1 cellular context compared by ENCODE assay signal in the genomic region with DNA sequence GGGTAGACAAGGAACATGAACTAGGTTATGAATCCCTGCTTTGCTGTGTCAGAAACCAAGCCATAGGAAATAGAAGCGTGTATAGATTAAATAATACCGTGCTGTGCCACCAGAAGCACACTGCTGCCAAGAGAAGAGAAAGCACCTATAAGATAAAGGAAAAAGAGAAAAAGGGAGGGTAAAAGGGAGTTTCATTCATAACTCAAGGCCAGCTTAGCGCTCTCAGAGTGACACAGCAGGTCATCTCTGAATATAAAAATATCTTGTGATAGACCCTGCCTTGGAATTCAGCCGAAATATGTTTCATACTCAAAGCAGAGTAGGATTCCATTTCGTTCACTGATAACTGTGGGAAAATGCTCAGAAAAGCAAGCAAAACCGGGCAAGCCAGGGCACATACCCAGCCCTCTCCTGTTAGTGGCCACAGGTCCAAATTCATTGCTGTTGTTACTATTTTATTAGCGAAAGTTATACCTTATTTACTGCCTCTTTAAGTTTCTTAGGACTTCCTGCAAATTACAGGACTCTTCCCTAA.
TF ChIP-seq lines count a peak whose summit lies in the region.

No MANE protein-coding gene starts in this region.

TF ChIP-seq in SK-N-SH, 30 proteins besides CTCF, POLR2A, EP300 and RAD21 (continued from another document):
- TF ChIP-seq, protein P1, sequence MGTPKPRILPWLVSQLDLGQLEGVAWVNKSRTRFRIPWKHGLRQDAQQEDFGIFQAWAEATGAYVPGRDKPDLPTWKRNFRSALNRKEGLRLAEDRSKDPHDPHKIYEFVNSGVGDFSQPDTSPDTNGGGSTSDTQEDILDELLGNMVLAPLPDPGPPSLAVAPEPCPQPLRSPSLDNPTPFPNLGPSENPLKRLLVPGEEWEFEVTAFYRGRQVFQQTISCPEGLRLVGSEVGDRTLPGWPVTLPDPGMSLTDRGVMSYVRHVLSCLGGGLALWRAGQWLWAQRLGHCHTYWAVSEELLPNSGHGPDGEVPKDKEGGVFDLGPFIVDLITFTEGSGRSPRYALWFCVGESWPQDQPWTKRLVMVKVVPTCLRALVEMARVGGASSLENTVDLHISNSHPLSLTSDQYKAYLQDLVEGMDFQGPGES (IDR thresholded peaks at IDR 0.05; ENCODE audit: low read depth, low read length) = no peak
- TF ChIP-seq GATA2 (CRISPR knock-in tag; IDR thresholded peaks at IDR 0.05) (no peak), YY1 (IDR thresholded peaks at IDR 0.05; ENCODE audit: low read depth) (no peak), MXI1 (IDR thresholded peaks at IDR 0.05; ENCODE audit: low read depth, low read length) (no peak), NFIC (IDR thresholded peaks at IDR 0.05; ENCODE audit: borderline replicate concordance) (no peak), TAF1 (IDR thresholded peaks at IDR 0.05; ENCODE audit: borderline replicate concordance, low read depth, low read length) (no peak), FOXM1 (IDR thresholded peaks at IDR 0.05; ENCODE audit: low read depth) (no peak), FOSL2 (IDR thresholded peaks at IDR 0.05; ENCODE audit: borderline replicate concordance, low read depth) (no peak), EZH2phosphoT487 (IDR thresholded peaks at IDR 0.05; ENCODE audit: borderline replicate concordance, low read depth) (no peak), MEF2A (IDR thresholded peaks at IDR 0.05; ENCODE audit: borderline replicate concordance, low read depth) (no peak)
- TF ChIP-seq, protein P2, sequence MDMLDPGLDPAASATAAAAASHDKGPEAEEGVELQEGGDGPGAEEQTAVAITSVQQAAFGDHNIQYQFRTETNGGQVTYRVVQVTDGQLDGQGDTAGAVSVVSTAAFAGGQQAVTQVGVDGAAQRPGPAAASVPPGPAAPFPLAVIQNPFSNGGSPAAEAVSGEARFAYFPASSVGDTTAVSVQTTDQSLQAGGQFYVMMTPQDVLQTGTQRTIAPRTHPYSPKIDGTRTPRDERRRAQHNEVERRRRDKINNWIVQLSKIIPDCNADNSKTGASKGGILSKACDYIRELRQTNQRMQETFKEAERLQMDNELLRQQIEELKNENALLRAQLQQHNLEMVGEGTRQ (IDR thresholded peaks at IDR 0.05; ENCODE audit: borderline replicate concordance, low read depth, low read length) = no peak
- TF ChIP-seq, protein P3, sequence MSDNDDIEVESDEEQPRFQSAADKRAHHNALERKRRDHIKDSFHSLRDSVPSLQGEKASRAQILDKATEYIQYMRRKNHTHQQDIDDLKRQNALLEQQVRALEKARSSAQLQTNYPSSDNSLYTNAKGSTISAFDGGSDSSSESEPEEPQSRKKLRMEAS (IDR thresholded peaks at IDR 0.05; ENCODE audit: low read depth) = no peak
- TF ChIP-seq, protein P4, sequence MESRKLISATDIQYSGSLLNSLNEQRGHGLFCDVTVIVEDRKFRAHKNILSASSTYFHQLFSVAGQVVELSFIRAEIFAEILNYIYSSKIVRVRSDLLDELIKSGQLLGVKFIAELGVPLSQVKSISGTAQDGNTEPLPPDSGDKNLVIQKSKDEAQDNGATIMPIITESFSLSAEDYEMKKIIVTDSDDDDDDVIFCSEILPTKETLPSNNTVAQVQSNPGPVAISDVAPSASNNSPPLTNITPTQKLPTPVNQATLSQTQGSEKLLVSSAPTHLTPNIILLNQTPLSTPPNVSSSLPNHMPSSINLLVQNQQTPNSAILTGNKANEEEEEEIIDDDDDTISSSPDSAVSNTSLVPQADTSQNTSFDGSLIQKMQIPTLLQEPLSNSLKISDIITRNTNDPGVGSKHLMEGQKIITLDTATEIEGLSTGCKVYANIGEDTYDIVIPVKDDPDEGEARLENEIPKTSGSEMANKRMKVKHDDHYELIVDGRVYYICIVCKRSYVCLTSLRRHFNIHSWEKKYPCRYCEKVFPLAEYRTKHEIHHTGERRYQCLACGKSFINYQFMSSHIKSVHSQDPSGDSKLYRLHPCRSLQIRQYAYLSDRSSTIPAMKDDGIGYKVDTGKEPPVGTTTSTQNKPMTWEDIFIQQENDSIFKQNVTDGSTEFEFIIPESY (IDR thresholded peaks at IDR 0.05; ENCODE audit: borderline replicate concordance, low read depth) = no peak
- TF ChIP-seq, protein P5, sequence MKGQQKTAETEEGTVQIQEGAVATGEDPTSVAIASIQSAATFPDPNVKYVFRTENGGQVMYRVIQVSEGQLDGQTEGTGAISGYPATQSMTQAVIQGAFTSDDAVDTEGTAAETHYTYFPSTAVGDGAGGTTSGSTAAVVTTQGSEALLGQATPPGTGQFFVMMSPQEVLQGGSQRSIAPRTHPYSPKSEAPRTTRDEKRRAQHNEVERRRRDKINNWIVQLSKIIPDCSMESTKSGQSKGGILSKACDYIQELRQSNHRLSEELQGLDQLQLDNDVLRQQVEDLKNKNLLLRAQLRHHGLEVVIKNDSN (IDR thresholded peaks at IDR 0.05; ENCODE audit: borderline replicate concordance, low read depth) = no peak
